Comparison of ENCODE assay signal across 1 cellular context in genomic region chr21:39444406-39445145, GRCh38.
TF ChIP-seq lines count a peak whose summit lies in the region.

No MANE protein-coding gene starts in this region.

TF ChIP-seq in WTC11, 78 proteins besides CTCF, POLR2A, EP300 and RAD21 (continued from another document):
- TF ChIP-seq ARID4B (CRISPR knock-in tag; IDR thresholded peaks at IDR 0.05; ENCODE audit: borderline replicate concordance): no peak
TF ChIP-seq in WTC11: peak in this region for 0.
